In the genomic region with DNA sequence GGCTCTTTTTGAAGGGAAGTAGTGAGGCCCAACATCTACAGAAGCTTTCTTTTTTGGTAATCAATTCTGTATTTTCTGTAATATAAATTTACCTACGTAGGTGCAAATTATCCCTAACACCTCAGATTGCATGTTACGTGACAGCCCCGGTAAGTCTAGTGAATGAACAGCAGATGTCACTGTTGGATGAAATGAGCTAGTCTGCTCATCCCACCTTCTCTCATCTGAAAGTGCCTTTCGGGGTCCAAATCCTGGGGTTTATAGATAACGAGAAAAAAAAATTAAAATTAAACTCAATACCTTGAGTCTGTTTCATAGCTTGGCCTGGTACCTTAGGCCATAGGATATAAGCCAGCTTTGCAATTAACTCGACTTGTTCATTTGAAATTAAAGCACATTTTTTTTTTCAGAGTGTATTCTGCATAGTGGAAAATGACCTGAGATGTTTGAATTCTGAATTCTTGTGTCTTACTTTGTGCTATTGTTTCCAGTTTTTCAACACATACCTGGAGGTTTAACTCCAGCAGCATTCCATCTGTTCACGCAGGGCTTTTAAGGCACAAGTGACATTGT, we compare ENCODE assay signal across 8 cellular contexts.
DNase-seq lines count a peak whose midpoint lies in the region; ATAC-seq, FAIRE-seq and TF ChIP-seq lines count a peak whose summit lies in the region.

No MANE protein-coding gene starts in this region.

- no peak overlapping the region for H3K4me3 ChIP-seq in coronary artery

- TF ChIP-seq CTCF in coronary artery (IDR thresholded peaks at IDR 0.05) = no peak

- ATAC-seq in HG02588 (IDR thresholded peaks at IDR 0.05; ENCODE audit: unreplicated experiment) = no peak

- peak; percentile 85 for FAIRE-seq in islet of Langerhans (lab: Jason Lieb, UNC)

- no peak overlapping the region for H3K27ac ChIP-seq in coronary artery

- DNase-seq in DMS153 treated with DMSO at 0.1 percent for 48 hours (lab: John Stamatoyannopoulos, UW; ENCODE audit: unreplicated experiment) (peak; percentile 46), HT1080 (ENCODE audit: low read depth) (peak; percentile 34), RPMI8226 (peak; percentile 2), T-helper 1 cell (no peak), coronary artery (ENCODE audit: low spot score) (no peak)
- DNase-seq in activated CD4-positive, alpha-beta T cell treated with anti-CD3 and anti-CD28 coated beads, Interleukin-2, amount 50 U/mL, for 1 hour = no peak

Comparison
In these comparisons a context has a peak if more than half of its experiments do, and no peak if none do; other contexts are left out.
1. DNase-seq: peak in DMS153 treated with DMSO at 0.1 percent for 48 hours (single experiment), HT1080 (single experiment) and RPMI8226 (single experiment); none in T-helper 1 cell (0 of 5), activated CD4-positive, alpha-beta T cell treated with anti-CD3 and anti-CD28 coated beads, Interleukin-2, amount 50 U/mL, for 1 hour (single experiment) and coronary artery (single experiment).